ENCODE assay signal across 22 cellular contexts in the genomic region with DNA sequence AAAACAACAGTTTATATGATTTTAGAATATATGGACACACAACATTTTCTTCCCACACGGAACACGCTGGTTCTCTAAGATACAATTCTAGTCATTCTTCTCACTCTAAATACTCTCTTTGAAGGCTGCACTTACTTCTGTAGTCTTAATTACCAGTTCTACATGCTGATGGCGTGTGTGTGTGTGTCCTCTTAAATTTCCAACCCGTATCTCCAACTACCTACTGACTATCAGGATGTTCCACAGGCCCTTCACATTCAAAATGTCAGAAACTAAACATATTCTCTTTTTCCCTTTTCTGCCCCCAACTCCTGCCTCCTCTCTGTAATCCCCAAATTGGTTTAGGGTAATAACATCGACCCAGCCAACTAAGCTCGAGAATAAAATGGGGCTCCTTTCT.
A peak's percentile ranks its signal among the peaks of the same experiment; 100 is the strongest.
DNase-seq lines count a peak whose midpoint lies in the region; ATAC-seq, FAIRE-seq and TF ChIP-seq lines count a peak whose summit lies in the region.
"Had no signal": no experiment of that assay in that cellular context is flagged by ENCODE, and none has a peak within 500 bp of the region (broad histone marks: within the 10 kb centered on the region; RNA-seq: fewer than 3 reads in every experiment).

No MANE protein-coding gene starts in this region.

- intact Hi-C loops in activated CD4-positive, alpha-beta memory T cell treated with anti-CD3 and anti-CD28 coated beads for 36 hours (cut with micrococcal nuclease) = loop anchor here (2.0 kb wide), 1 partner anchor 13 kb away; no protein-coding TSS in a partner anchor
- intact Hi-C loops in dorsolateral prefrontal cortex (cut with DNase I) = no loop called here

- H3K27ac Mint-ChIP-seq in activated naive CD8-positive, alpha-beta T cell = peak overlapping the region; percentile 46
- H3K27ac Mint-ChIP-seq in activated naive CD8-positive, alpha-beta T cell treated with anti-CD3 and anti-CD28 coated beads for 36 hours = no peak overlapping the region
- H3K27ac Mint-ChIP-seq in activated CD4-positive, alpha-beta memory T cell treated with anti-CD3 and anti-CD28 coated beads for 36 hours = peak overlapping the region; percentile 99
- peak overlapping the region; percentile 42 for H3K27ac Mint-ChIP-seq in stimulated activated memory B cell treated with anti-CD40 and anti-IgM and Interleukin-4, amounts not matched to agents 10 μg/mL and 1 μg/mL and 100 μg/mL, for 72 hours
- H3K27ac Mint-ChIP-seq: activated B cell treated with CpG ODN at 0.5 μM for 24 hours had no signal

- no peak for ATAC-seq in stimulated activated memory B cell treated with anti-CD40 and anti-IgM and Interleukin-4, amounts not matched to agents 10 μg/mL and 1 μg/mL and 100 μg/mL, for 72 hours
- ATAC-seq in GM21723 (IDR thresholded peaks at IDR 0.05; ENCODE audit: unreplicated experiment) = no peak
- no peak for ATAC-seq in HG03139 (IDR thresholded peaks at IDR 0.05; ENCODE audit: unreplicated experiment)
- ATAC-seq: psoas muscle had no signal

- no peaks in the 10 kb centered on the region for H3K27me3 Mint-ChIP-seq in activated naive CD8-positive, alpha-beta T cell
- H3K27me3 Mint-ChIP-seq in activated naive CD8-positive, alpha-beta T cell treated with anti-CD3 and anti-CD28 coated beads for 36 hours = no peaks in the 10 kb centered on the region
- H3K27me3 Mint-ChIP-seq in activated CD4-positive, alpha-beta memory T cell treated with anti-CD3 and anti-CD28 coated beads for 36 hours = no peaks in the 10 kb centered on the region
- no peaks in the 10 kb centered on the region for H3K27me3 Mint-ChIP-seq in stimulated activated memory B cell treated with anti-CD40 and anti-IgM and Interleukin-4, amounts not matched to agents 10 μg/mL and 1 μg/mL and 100 μg/mL, for 72 hours
- H3K27me3 Mint-ChIP-seq: activated B cell treated with CpG ODN at 0.5 μM for 24 hours had no signal

- no peak for TF ChIP-seq CTCF in dorsolateral prefrontal cortex (IDR thresholded peaks at IDR 0.05 in 54 of 56, conservative IDR thresholded peaks at IDR 0.05 in 2 of 56; ENCODE audit: low read depth in 1 of 56, partially characterized antibody in 56 of 56)

- peak overlapping the region in 57 of 59 donors; percentile 0 to 83 (median 62) for H3K27ac ChIP-seq in dorsolateral prefrontal cortex
- H3K27ac ChIP-seq: RWPE1 had no signal

- peaks cover 4% of the 10 kb centered on the region for H3K9me3 Mint-ChIP-seq in activated naive CD8-positive, alpha-beta T cell (ENCODE audit: low read depth)
- no peaks in the 10 kb centered on the region for H3K9me3 Mint-ChIP-seq in activated naive CD8-positive, alpha-beta T cell treated with anti-CD3 and anti-CD28 coated beads for 36 hours
- no peaks in the 10 kb centered on the region for H3K9me3 Mint-ChIP-seq in activated CD4-positive, alpha-beta memory T cell treated with anti-CD3 and anti-CD28 coated beads for 36 hours
- peaks cover 3% of the 10 kb centered on the region for H3K9me3 Mint-ChIP-seq in stimulated activated memory B cell treated with anti-CD40 and anti-IgM and Interleukin-4, amounts not matched to agents 10 μg/mL and 1 μg/mL and 100 μg/mL, for 72 hours
- H3K9me3 Mint-ChIP-seq: activated B cell treated with CpG ODN at 0.5 μM for 24 hours had no signal

- POLR2A ChIA-PET in activated CD4-positive, alpha-beta memory T cell treated with anti-CD3 and anti-CD28 coated beads for 36 hours (lab: Charles Lee) = interaction anchor here (0.6 to 7.3 kb wide), 8 partner anchors 9 to 74 kb away, joined by 3 to 71 read pairs (median 4); no protein-coding TSS in a partner anchor

- no peaks in the 10 kb centered on the region for H3K27me3 ChIP-seq in dorsolateral prefrontal cortex

- CTCF ChIA-PET in activated CD4-positive, alpha-beta memory T cell treated with anti-CD3 and anti-CD28 coated beads for 36 hours (lab: Charles Lee) = interaction anchor here (0.6 to 1.8 kb wide), 4 partner anchors 11 to 249 kb away, joined by 3 to 9 read pairs (median 5); no protein-coding TSS in a partner anchor

- no peak overlapping the region for H3K4me3 ChIP-seq in dorsolateral prefrontal cortex
- H3K4me3 ChIP-seq: psoas muscle, smooth muscle cell had no signal

- no peak for FAIRE-seq in urothelium cell line (lab: Jason Lieb, UNC)

- H3K36me3 Mint-ChIP-seq in activated naive CD8-positive, alpha-beta T cell = peaks cover 15% of the 10 kb centered on the region
- H3K36me3 Mint-ChIP-seq in activated naive CD8-positive, alpha-beta T cell treated with anti-CD3 and anti-CD28 coated beads for 36 hours = peaks cover 37% of the 10 kb centered on the region
- H3K36me3 Mint-ChIP-seq in activated CD4-positive, alpha-beta memory T cell treated with anti-CD3 and anti-CD28 coated beads for 36 hours = peaks cover 48% of the 10 kb centered on the region
- peaks cover 10% of the 10 kb centered on the region for H3K36me3 Mint-ChIP-seq in stimulated activated memory B cell treated with anti-CD40 and anti-IgM and Interleukin-4, amounts not matched to agents 10 μg/mL and 1 μg/mL and 100 μg/mL, for 72 hours

- H3K4me3 Mint-ChIP-seq in activated naive CD8-positive, alpha-beta T cell = no peak overlapping the region
- no peak overlapping the region for H3K4me3 Mint-ChIP-seq in activated naive CD8-positive, alpha-beta T cell treated with anti-CD3 and anti-CD28 coated beads for 36 hours
- no peak overlapping the region for H3K4me3 Mint-ChIP-seq in activated CD4-positive, alpha-beta memory T cell treated with anti-CD3 and anti-CD28 coated beads for 36 hours
- no peak overlapping the region for H3K4me3 Mint-ChIP-seq in stimulated activated memory B cell treated with anti-CD40 and anti-IgM and Interleukin-4, amounts not matched to agents 10 μg/mL and 1 μg/mL and 100 μg/mL, for 72 hours
- H3K4me3 Mint-ChIP-seq: activated B cell treated with CpG ODN at 0.5 μM for 24 hours had no signal

- H3K4me1 Mint-ChIP-seq in activated naive CD8-positive, alpha-beta T cell (ENCODE audit: low read depth) = peaks cover 34% of the 10 kb centered on the region
- peaks cover 19% of the 10 kb centered on the region for H3K4me1 Mint-ChIP-seq in activated naive CD8-positive, alpha-beta T cell treated with anti-CD3 and anti-CD28 coated beads for 36 hours
- H3K4me1 Mint-ChIP-seq in activated CD4-positive, alpha-beta memory T cell treated with anti-CD3 and anti-CD28 coated beads for 36 hours (ENCODE audit: low read depth) = peaks cover 51% of the 10 kb centered on the region
- peaks cover 34% of the 10 kb centered on the region for H3K4me1 Mint-ChIP-seq in stimulated activated memory B cell treated with anti-CD40 and anti-IgM and Interleukin-4, amounts not matched to agents 10 μg/mL and 1 μg/mL and 100 μg/mL, for 72 hours

- DNase-seq in activated naive CD8-positive, alpha-beta T cell treated with anti-CD3 and anti-CD28 coated beads for 36 hours = no peak
- no peak for DNase-seq in activated CD4-positive, alpha-beta memory T cell treated with anti-CD3 and anti-CD28 coated beads for 36 hours
- DNase-seq in dorsolateral prefrontal cortex = no peak
- no peak for DNase-seq in urothelium cell line (ENCODE audit: low spot score)
- DNase-seq: activated B cell treated with CpG ODN at 0.5 μM for 24 hours; activated gamma-delta T cell treated with Interleukin-2 at 50 U/mL for 16 hours; cortex of kidney; DMS79 treated with DMSO at 0.1 percent for 48 hours; head of caudate nucleus; NCI-H1092; NCI-H2029 treated with DMSO at 0.1 percent for 48 hours; psoas muscle; SK-N-SH; stimulated activated CD4-positive, alpha-beta T cell treated with anti-CD3 and anti-CD28 coated beads, Interleukin-2, amount 100 ng/mL, for 48 hours; T1000; trophoblast cell had no signal
